In the genomic region with DNA sequence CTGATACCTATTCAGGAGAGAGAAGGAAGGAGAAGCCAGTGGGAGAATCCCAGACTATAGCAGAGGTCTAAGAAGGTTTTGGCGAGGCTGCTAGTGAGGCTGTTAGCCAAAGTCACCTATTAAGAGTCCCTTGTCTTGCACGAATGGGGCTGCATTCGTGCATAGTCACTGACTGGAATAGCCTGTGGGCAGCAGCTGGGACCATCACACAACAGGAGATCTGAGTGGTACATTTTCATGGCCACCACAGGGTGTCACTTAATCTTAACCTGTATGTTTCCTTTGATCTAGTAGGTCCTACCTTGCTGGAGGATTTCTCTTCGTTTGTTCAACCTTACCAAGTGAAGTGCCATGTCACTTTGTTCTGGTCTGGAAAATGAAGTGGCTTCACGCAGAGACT, we compare ENCODE assay signal across 1 cellular context.
TF ChIP-seq lines count a peak whose summit lies in the region.

No MANE protein-coding gene starts in this region.

TF ChIP-seq in GM23338, 12 proteins besides CTCF, POLR2A, EP300 and RAD21 (continued from another document):
- TF ChIP-seq, protein P1, sequence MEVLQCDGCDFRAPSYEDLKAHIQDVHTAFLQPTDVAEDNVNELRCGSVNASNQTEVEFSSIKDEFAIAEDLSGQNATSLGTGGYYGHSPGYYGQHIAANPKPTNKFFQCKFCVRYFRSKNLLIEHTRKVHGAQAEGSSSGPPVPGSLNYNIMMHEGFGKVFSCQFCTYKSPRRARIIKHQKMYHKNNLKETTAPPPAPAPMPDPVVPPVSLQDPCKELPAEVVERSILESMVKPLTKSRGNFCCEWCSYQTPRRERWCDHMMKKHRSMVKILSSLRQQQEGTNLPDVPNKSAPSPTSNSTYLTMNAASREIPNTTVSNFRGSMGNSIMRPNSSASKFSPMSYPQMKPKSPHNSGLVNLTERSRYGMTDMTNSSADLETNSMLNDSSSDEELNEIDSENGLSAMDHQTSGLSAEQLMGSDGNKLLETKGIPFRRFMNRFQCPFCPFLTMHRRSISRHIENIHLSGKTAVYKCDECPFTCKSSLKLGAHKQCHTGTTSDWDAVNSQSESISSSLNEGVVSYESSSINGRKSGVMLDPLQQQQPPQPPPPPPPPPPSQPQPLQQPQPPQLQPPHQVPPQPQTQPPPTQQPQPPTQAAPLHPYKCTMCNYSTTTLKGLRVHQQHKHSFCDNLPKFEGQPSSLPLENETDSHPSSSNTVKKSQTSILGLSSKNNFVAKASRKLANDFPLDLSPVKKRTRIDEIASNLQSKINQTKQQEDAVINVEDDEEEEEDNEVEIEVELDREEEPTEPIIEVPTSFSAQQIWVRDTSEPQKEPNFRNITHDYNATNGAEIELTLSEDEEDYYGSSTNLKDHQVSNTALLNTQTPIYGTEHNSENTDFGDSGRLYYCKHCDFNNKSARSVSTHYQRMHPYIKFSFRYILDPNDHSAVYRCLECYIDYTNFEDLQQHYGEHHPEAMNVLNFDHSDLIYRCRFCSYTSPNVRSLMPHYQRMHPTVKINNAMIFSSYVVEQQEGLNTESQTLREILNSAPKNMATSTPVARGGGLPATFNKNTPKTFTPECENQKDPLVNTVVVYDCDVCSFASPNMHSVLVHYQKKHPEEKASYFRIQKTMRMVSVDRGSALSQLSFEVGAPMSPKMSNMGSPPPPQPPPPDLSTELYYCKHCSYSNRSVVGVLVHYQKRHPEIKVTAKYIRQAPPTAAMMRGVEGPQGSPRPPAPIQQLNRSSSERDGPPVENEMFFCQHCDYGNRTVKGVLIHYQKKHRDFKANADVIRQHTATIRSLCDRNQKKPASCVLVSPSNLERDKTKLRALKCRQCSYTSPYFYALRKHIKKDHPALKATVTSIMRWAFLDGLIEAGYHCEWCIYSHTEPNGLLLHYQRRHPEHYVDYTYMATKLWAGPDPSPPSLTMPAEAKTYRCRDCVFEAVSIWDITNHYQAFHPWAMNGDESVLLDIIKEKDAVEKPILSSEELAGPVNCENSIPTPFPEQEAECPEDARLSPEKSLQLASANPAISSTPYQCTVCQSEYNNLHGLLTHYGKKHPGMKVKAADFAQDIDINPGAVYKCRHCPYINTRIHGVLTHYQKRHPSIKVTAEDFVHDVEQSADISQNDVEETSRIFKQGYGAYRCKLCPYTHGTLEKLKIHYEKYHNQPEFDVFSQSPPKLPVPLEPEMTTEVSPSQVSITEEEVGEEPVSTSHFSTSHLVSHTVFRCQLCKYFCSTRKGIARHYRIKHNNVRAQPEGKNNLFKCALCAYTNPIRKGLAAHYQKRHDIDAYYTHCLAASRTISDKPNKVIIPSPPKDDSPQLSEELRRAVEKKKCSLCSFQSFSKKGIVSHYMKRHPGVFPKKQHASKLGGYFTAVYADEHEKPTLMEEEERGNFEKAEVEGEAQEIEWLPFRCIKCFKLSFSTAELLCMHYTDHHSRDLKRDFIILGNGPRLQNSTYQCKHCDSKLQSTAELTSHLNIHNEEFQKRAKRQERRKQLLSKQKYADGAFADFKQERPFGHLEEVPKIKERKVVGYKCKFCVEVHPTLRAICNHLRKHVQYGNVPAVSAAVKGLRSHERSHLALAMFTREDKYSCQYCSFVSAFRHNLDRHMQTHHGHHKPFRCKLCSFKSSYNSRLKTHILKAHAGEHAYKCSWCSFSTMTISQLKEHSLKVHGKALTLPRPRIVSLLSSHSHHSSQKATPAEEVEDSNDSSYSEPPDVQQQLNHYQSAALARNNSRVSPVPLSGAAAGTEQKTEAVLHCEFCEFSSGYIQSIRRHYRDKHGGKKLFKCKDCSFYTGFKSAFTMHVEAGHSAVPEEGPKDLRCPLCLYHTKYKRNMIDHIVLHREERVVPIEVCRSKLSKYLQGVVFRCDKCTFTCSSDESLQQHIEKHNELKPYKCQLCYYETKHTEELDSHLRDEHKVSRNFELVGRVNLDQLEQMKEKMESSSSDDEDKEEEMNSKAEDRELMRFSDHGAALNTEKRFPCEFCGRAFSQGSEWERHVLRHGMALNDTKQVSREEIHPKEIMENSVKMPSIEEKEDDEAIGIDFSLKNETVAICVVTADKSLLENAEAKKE (CRISPR knock-in tag; IDR thresholded peaks at IDR 0.05): peak; percentile 4; the same call in 1 of the 2 replicates
- TF ChIP-seq ZNF331 (CRISPR knock-in tag; IDR thresholded peaks at IDR 0.05; ENCODE audit: low read depth): no peak
TF ChIP-seq in GM23338: peak in this region for 1.
